In the genomic region with DNA sequence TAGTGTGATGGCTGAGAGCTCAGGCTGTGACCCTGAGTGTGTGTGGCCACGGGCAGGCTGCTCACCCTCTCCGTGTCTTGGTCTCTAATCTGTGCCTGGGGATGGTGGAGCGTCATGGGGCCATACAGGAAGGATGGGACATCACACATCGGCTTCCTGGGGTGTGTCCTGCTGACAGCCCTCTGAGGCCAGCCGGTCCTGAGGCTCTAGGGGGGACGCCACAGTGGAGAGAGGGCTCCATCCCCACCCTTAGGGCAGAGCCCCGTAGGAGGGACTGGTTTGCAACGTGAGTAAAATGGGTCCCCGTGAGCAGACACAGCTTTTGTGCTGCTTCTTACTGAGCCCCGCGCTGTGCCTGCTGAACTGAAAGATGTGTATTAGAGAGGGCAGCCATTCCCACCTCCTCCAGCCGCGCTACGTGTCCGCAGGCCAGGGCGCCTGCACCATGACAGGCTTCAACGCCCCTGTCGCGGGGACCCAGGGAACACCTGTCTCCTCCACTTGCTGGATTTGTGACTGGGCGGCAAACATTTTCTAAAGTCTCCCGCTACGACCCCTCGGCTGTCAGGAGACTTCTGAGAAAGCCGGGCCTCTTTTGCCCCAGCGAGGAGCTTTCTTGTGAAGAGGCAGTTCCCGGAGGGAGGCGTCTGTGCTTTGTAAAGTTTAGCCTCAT, we compare ENCODE assay signal across 21 cellular contexts. TPM values are rescaled to one million over a fixed set of nuclear protein-coding genes. Genes with fewer than 3 reads are reported as not detected.
DNase-seq lines count a peak whose midpoint lies in the region; ATAC-seq and TF ChIP-seq lines count a peak whose summit lies in the region.
"Had no signal": no experiment of that assay in that cellular context is flagged by ENCODE, and none has a peak within 500 bp of the region (broad histone marks: within the 10 kb centered on the region; RNA-seq: fewer than 3 reads in every experiment).

No MANE protein-coding gene starts in this region.

- peaks cover 80% of the 10 kb centered on the region for H3K4me1 ChIP-seq in NT2/D1 (ENCODE audit: insufficient read depth, insufficient read length)
- H3K4me1 ChIP-seq in right lobe of liver: peaks cover 0 to 27% (median 13%) of the 10 kb centered on the region in 4 donors
- H3K4me1 ChIP-seq in smooth muscle cell (ENCODE audit: low read depth): peaks cover 48% of the 10 kb centered on the region
- H3K4me1 ChIP-seq: parathyroid adenoma had no signal

- intact Hi-C loops in right lobe of liver (cut with DNase I): no loop called here

- WGBS in right lobe of liver (ENCODE audit: insufficient coverage, low coverage, low lambda C conversion rate, missing lambda C conversion rate): 58% methylated on average over 8 of the region's 27 CpGs
- WGBS in smooth muscle cell (ENCODE audit: low lambda C conversion rate): 62% methylated on average over 27 of the region's 27 CpGs

- no peaks in the 10 kb centered on the region for H3K27me3 ChIP-seq in NT2/D1 (ENCODE audit: insufficient read depth, insufficient read length)
- no peaks in the 10 kb centered on the region for H3K27me3 ChIP-seq in right lobe of liver
- H3K27me3 ChIP-seq in smooth muscle cell (ENCODE audit: low read depth): no peaks in the 10 kb centered on the region

- peaks cover 100% of the 10 kb centered on the region for H4K20me1 ChIP-seq in smooth muscle cell (ENCODE audit: low read depth)

- no peak overlapping the region for H3K4me3 ChIP-seq in NT2/D1 (ENCODE audit: insufficient read length, low read depth)
- H3K4me3 ChIP-seq in coronary artery: no peak overlapping the region
- no peak overlapping the region for H3K4me3 ChIP-seq in right lobe of liver
- no peak overlapping the region for H3K4me3 ChIP-seq in smooth muscle cell
- H3K4me3 ChIP-seq: PC-9, SK-N-MC had no signal

- TF ChIP-seq CTCF in coronary artery (IDR thresholded peaks at IDR 0.05) (no peak), right lobe of liver (IDR thresholded peaks at IDR 0.05) (no peak), smooth muscle cell (IDR thresholded peaks at IDR 0.05; ENCODE audit: borderline replicate concordance, insufficient read depth, poor library complexity, severe bottlenecking) (no peak)

- H3K4me2 ChIP-seq in smooth muscle cell: peak overlapping the region; percentile 52
- H3K4me2 ChIP-seq: PC-9 had no signal

- H3K27ac ChIP-seq in coronary artery (peak overlapping the region; percentile 88 to 97), right lobe of liver (peak overlapping the region in 2 of 3 donors; percentile 13 to 57), smooth muscle cell (ENCODE audit: low read depth) (no peak overlapping the region)
- H3K27ac ChIP-seq: HL-60, parathyroid adenoma, PC-9, SK-N-MC had no signal

- DNase-seq in NT2/D1 (ENCODE audit: low read depth, low spot score) (no peak), coronary artery (ENCODE audit: low spot score) (no peak), right lobe of liver (peak in 2 of 3 donors; percentile 18 to 54), smooth muscle cell (lab: John Stamatoyannopoulos, UW; ENCODE audit: unreplicated experiment) (no peak), UCSD-AML1 (lab: John Stamatoyannopoulos, UW; ENCODE audit: unreplicated experiment) (no peak), nucleus accumbens (lab: John Stamatoyannopoulos, UW) (no peak)
- DNase-seq: amniotic stem cell, cerebellar nuclear complex, COR-L47, H9, hippocampal formation, KG1, NCI-H1048, NCI-H82, PC-9, substantia nigra had no signal

- H3K9me3 ChIP-seq in NT2/D1 (ENCODE audit: insufficient read depth, low read length) (no peaks in the 10 kb centered on the region), right lobe of liver (no peaks in the 10 kb centered on the region), smooth muscle cell (replicated peaks; ENCODE audit: low read depth) (no peaks in the 10 kb centered on the region)

- peaks cover 34% of the 10 kb centered on the region for H3F3A ChIP-seq in smooth muscle cell (ENCODE audit: low read depth)

- TF ChIP-seq POLR2A in right lobe of liver (IDR thresholded peaks at IDR 0.05): no peak

- H2AFZ ChIP-seq in smooth muscle cell (ENCODE audit: low read depth): no peak overlapping the region
- H2AFZ ChIP-seq: parathyroid adenoma, PC-9 had no signal

- H3K36me3 ChIP-seq in NT2/D1 (ENCODE audit: insufficient read depth, insufficient read length, low read length): peaks cover 95% of the 10 kb centered on the region
- no peaks in the 10 kb centered on the region for H3K36me3 ChIP-seq in right lobe of liver
- no peaks in the 10 kb centered on the region for H3K36me3 ChIP-seq in smooth muscle cell (ENCODE audit: low read depth)

- peaks cover 94% of the 10 kb centered on the region for H3K79me2 ChIP-seq in smooth muscle cell (ENCODE audit: low read depth)
- H3K79me2 ChIP-seq: parathyroid adenoma had no signal

- H3K9ac ChIP-seq in NT2/D1 (ENCODE audit: insufficient read length, low read depth) (peak overlapping the region; percentile 61), smooth muscle cell (ENCODE audit: low read depth) (no peak overlapping the region)
- H3K9ac ChIP-seq: parathyroid adenoma had no signal

- ATAC-seq in right lobe of liver (peak in 2 of 4 donors; percentile 4 to 5), GM21619 (IDR thresholded peaks at IDR 0.05; ENCODE audit: unreplicated experiment) (no peak), HG02798 (IDR thresholded peaks at IDR 0.05; ENCODE audit: poor library complexity, unreplicated experiment) (no peak)

RNA-seq across cellular contexts. Expression of a gene that starts 8.1 kb away (rescaled TPM):
- 100 to 1,000 TPM; 261 to 487 (median 297) TPM for total RNA-seq in right lobe of liver
- 192 and 240 TPM in 2 replicates for total RNA-seq in smooth muscle cell
- polyA plus RNA-seq in smooth muscle cell: 362 and 485 TPM in 2 replicates

Comparison
In these comparisons a context has a peak if more than half of its experiments do, and no peak if none do; other contexts are left out.
1. DNase-seq: peak in right lobe of liver (2 of 3); none in NT2/D1 (single experiment), coronary artery (single experiment), smooth muscle cell (single experiment), UCSD-AML1 (single experiment) and nucleus accumbens (0 of 56).